Comparison of ENCODE assay signal across 1 cellular context in the genomic region with DNA sequence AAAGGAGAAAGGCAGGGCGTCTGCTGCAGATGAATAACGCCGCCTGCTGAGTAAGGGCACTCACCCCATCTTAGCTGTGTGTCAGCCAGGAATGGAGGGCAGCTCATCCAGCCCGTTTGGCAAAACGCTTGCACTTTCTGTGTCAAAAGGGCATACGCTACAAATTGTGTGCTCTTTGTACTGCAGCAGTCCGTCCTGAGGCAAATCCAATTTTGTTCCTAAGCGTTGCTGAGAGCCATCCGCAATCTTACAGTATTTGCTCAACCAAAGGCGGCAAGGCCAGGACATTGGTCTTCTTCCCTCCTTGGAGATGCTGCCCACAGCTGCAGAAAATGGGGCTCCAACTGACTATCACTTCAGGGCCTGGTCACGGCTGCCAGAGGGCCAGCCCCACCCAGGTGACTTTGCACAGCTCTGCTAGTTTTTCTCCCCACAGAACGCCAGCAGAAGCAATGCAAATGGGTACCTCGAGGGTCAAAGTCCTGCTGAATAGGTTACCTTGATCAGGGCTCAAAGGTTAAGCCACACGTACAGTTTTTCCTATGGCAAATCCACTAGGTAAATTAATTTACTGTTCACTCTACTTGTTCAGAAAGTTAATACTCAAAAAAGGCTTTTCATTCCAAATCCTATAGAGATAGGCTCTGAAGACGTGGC.
TF ChIP-seq lines count a peak whose summit lies in the region.

No MANE protein-coding gene starts in this region.

TF ChIP-seq in HEK293, 187 proteins besides CTCF, POLR2A, EP300 and RAD21:
- TF ChIP-seq, protein P1, sequence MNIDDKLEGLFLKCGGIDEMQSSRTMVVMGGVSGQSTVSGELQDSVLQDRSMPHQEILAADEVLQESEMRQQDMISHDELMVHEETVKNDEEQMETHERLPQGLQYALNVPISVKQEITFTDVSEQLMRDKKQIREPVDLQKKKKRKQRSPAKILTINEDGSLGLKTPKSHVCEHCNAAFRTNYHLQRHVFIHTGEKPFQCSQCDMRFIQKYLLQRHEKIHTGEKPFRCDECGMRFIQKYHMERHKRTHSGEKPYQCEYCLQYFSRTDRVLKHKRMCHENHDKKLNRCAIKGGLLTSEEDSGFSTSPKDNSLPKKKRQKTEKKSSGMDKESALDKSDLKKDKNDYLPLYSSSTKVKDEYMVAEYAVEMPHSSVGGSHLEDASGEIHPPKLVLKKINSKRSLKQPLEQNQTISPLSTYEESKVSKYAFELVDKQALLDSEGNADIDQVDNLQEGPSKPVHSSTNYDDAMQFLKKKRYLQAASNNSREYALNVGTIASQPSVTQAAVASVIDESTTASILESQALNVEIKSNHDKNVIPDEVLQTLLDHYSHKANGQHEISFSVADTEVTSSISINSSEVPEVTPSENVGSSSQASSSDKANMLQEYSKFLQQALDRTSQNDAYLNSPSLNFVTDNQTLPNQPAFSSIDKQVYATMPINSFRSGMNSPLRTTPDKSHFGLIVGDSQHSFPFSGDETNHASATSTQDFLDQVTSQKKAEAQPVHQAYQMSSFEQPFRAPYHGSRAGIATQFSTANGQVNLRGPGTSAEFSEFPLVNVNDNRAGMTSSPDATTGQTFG (tag by site-specific recombination; IDR thresholded peaks at IDR 0.05; ENCODE audit: borderline replicate concordance) = no peak
- 0 out of 2 replicates have a peak, but pooled peaks have one; percentile 4 for TF ChIP-seq ZBTB21 (tag by site-specific recombination; IDR thresholded peaks at IDR 0.05)
- TF ChIP-seq MEIS1 (CRISPR knock-in tag; IDR thresholded peaks at IDR 0.05; ENCODE audit: borderline replicate concordance) = no peak
- no peak for TF ChIP-seq SP2 (tag by site-specific recombination; IDR thresholded peaks at IDR 0.05)
- no peak for TF ChIP-seq ZNF416 (tag by site-specific recombination; IDR thresholded peaks at IDR 0.05)
